In the genomic region with DNA sequence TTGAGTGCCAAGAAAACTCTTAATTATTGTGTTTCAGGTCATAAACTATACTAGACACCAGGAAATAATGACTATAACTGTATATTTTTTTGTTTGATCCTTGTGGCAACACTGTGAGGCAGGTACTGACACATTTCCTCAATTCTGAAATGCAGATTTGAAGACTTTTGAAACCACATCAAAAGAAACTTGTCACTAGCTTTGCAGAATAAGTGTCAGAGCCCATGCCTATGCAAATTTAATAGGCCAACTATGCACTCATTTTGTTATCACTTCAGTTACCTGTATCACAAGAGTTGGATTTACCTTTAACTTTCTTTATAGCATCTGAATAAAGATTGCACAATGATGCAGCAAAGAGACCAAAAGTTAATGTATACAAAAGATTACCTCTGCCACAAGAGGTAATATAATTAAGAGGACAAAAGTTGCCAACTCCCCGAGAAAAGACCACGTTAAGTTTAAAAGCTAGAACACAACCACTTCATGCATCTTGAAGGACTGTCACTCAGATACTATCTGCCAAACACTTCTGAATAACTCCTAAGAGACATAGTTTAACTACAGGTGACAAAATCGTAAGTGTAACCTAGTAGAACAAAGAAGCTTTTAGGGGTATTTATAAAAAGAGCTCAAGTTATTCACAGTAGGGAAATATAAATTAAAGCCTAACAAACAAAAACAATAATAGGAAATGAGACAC, we compare ENCODE assay signal across 1 cellular context.
TF ChIP-seq lines count a peak whose summit lies in the region.

No MANE protein-coding gene starts in this region.

TF ChIP-seq in K562, 482 proteins besides CTCF, POLR2A, EP300 and RAD21 (continued from another document):
- TF ChIP-seq CEBPG (CRISPR knock-in tag; IDR thresholded peaks at IDR 0.05) (no peak), CEBPG (tag; conservative IDR thresholded peaks at IDR 0.05 in 1 of 2, IDR thresholded peaks at IDR 0.05 in 1 of 2) (0 out of 4 replicates have a peak, but pooled peaks have one; percentile 21 to 24), NR2C2 (CRISPR knock-in tag; IDR thresholded peaks at IDR 0.05) (no peak), NR2C2 (tag; IDR thresholded peaks at IDR 0.05) (no peak), HCFC1 (IDR thresholded peaks at IDR 0.05; ENCODE audit: low read depth, low read length) (no peak)
